9 cellular contexts compared by ENCODE assay signal in the genomic region with DNA sequence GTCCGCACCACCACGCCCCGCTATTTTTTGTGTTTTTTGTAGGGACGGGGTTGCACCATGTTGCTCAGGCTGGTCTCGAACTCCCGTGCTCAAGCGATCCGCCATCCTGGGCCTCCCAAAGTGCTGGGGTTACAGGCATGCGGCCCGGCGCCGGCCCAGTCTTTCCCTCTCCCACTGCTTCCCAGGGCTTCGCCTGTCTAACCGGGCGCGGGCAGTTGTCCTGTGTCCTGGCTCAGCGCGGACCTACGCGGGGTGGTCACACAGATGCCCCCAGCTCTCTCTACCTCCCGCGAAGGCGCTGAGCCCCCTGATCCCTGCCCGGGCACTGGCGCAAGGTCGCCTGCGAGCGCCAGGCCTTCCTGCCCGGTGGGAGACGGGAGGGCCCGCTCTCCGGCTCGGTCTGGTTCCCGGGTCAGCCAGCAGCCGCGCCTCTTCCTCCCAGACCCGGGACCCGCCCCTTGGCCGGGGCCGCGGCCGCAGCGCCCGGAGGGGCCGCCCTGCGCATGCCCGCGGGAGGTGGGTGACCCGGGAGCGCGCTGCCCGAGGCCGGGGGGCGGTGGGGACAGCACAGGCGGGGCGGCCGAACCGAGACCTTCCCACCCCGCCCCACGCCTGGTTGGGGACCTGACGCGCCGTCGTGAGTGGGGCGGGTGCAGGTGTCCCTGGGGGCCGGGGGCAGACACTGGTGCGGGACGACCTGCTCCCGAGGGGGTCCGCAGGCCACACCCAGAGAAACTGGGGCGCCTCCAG. TPM values are rescaled to one million over a fixed set of nuclear protein-coding genes. Genes with fewer than 3 reads are reported as not detected.
DNase-seq lines count a peak whose midpoint lies in the region; ATAC-seq, FAIRE-seq and TF ChIP-seq lines count a peak whose summit lies in the region.
"Not testable (repeated sequence)": the region's sequence is repeated elsewhere in the genome, so short reads cannot be mapped to it uniquely, and the experiment has no call there.
"Had no signal": no experiment of that assay in that cellular context is flagged by ENCODE, and none has a peak within 500 bp of the region (broad histone marks: within the 10 kb centered on the region; RNA-seq: fewer than 3 reads in every experiment).

No MANE protein-coding gene starts in this region.

- peak; percentile 72 for ATAC-seq in GM21723 (IDR thresholded peaks at IDR 0.05; ENCODE audit: unreplicated experiment)
- peak; percentile 94 for ATAC-seq in Panc1
- ATAC-seq in GM12878, result peak; percentile 84
- ATAC-seq in right lobe of liver, result peak; percentile 88 to 95 (median 94)
- ATAC-seq in stimulated activated effector memory CD8-positive, alpha-beta T cell treated with anti-CD3 and anti-CD28 coated beads, Interleukin-12 subunit alpha, Interleukin-12 subunit beta, amount 100 ng/mL, for 72 hours, result peak; percentile 42

- not testable (repeated sequence) for H3K18ac ChIP-seq in neuronal stem cell (ENCODE audit: low read length)

- H3K4me3 ChIP-seq in Panc1 (ENCODE audit: low read depth in 2 of 2, low read length in 2 of 2) (peak overlapping the region; percentile 8 to 9; a peak in 1 of 4 replicates), fibroblast of villous mesenchyme (ENCODE audit: low read depth, low read length) (peak overlapping the region; percentile 27), right lobe of liver (peak overlapping the region in 2 of 3 donors; percentile 46 to 49), neuronal stem cell (ENCODE audit: low read length in 2 of 2) (peak overlapping the region in 1 of 2 donors; percentile 74)
- H3K4me3 ChIP-seq in GM12878, result not testable (repeated sequence)

- H3K36me3 Mint-ChIP-seq in stimulated activated effector memory CD8-positive, alpha-beta T cell treated with anti-CD3 and anti-CD28 coated beads, Interleukin-12 subunit alpha, Interleukin-12 subunit beta, amount 100 ng/mL, for 72 hours, result not testable (repeated sequence)

- not testable (repeated sequence) for H3K4me1 Mint-ChIP-seq in stimulated activated effector memory CD8-positive, alpha-beta T cell treated with anti-CD3 and anti-CD28 coated beads, Interleukin-12 subunit alpha, Interleukin-12 subunit beta, amount 100 ng/mL, for 72 hours

- H3K27ac Mint-ChIP-seq in stimulated activated effector memory CD8-positive, alpha-beta T cell treated with anti-CD3 and anti-CD28 coated beads, Interleukin-12 subunit alpha, Interleukin-12 subunit beta, amount 100 ng/mL, for 72 hours, result not testable (repeated sequence)

- TF ChIP-seq RAD21 in GM12878 (IDR thresholded peaks at IDR 0.05; ENCODE audit: insufficient read depth, low read depth, low read length), result not testable (repeated sequence)

- peak overlapping the region; percentile 43 for H4K8ac ChIP-seq in neuronal stem cell (ENCODE audit: low read depth, low read length)

- not testable (repeated sequence) for H2BK5ac ChIP-seq in neuronal stem cell (ENCODE audit: low read length)

- not testable (repeated sequence) for H3K23ac ChIP-seq in neuronal stem cell (ENCODE audit: low read depth, low read length, poor library complexity)

- H3K4me2 ChIP-seq in GM12878 (ENCODE audit: control insufficient read depth, insufficient read depth), result not testable (repeated sequence)
- H3K4me2 ChIP-seq in neuronal stem cell (ENCODE audit: insufficient read depth, low read length, poor library complexity, severe bottlenecking), result peak overlapping the region; percentile 18

- RAD21 ChIA-PET in GM12878 (lab: Charles Lee; ENCODE audit: unreplicated experiment), result not testable (repeated sequence)

- BruUV-seq in Panc1 (replicated peaks; lab: Mats Ljungman, UMichigan); GM12878 (replicated peaks; lab: Mats Ljungman, UMichigan): not testable (repeated sequence)

- not testable (repeated sequence) for DNase-seq in Panc1 (ENCODE audit: low read depth, low spot score); GM12878 (ENCODE audit: low read depth, low spot score); fibroblast of villous mesenchyme (ENCODE audit: low read depth); right lobe of liver; neuronal stem cell (ENCODE audit: low spot score); stimulated activated effector memory CD8-positive, alpha-beta T cell treated with anti-CD3 and anti-CD28 coated beads, Interleukin-12 subunit alpha, Interleukin-12 subunit beta, amount 100 ng/mL, for 72 hours (ENCODE audit: low spot score in 2 of 2)

- not testable (repeated sequence) for H3K27ac ChIP-seq in Panc1 (ENCODE audit: low read length); GM12878 (ENCODE audit: control insufficient read depth, insufficient read depth); right lobe of liver; neuronal stem cell (replicated peaks; ENCODE audit: low read length)

- not testable (repeated sequence) for H2BK12ac ChIP-seq in neuronal stem cell (ENCODE audit: low read length)

- not testable (repeated sequence) for H4K20me1 ChIP-seq in GM12878 (ENCODE audit: control insufficient read depth, insufficient read depth)

- not testable (repeated sequence) for TF ChIP-seq POLR2A in GM12878 (IDR thresholded peaks at IDR 0.05; ENCODE audit: low read depth, low read length); right lobe of liver (IDR thresholded peaks at IDR 0.05)

- not testable (repeated sequence) for H3K9me3 ChIP-seq in Panc1 (ENCODE audit: control insufficient read depth, insufficient read depth, low read depth, low read length); GM12878 (replicated peaks; ENCODE audit: control insufficient read depth, insufficient read depth, low read length); right lobe of liver; neuronal stem cell (replicated peaks in 1 of 2; ENCODE audit: control insufficient read depth in 2 of 2, insufficient read depth in 1 of 2, low read depth in 1 of 2, low read length in 2 of 2)

- not testable (repeated sequence) for H3K79me1 ChIP-seq in neuronal stem cell (ENCODE audit: low read depth, low read length)

- TF ChIP-seq EP300 in GM12878 (IDR thresholded peaks at IDR 0.05; ENCODE audit: borderline replicate concordance in 1 of 2, control insufficient read depth in 1 of 2, low read depth in 2 of 2, low read length in 2 of 2), result not testable (repeated sequence)

- in situ Hi-C loops in Panc1 (cut with HindIII; ENCODE audit: low pct_unique_long_range_greater_than_20kb, low sequenced_read_pairs); GM12878 (cut with MboI): not testable (repeated sequence)

- not testable (repeated sequence) for H3K14ac ChIP-seq in neuronal stem cell (ENCODE audit: low read length)

- intact Hi-C loops in Panc1 (cut with micrococcal nuclease; ENCODE audit: unreplicated experiment); GM12878 (cut with micrococcal nuclease; ENCODE audit: unreplicated experiment); right lobe of liver (cut with DNase I): not testable (repeated sequence)

- not testable (repeated sequence) for H4K91ac ChIP-seq in neuronal stem cell (ENCODE audit: low read depth, low read length, poor library complexity)

- H3K4me3 Mint-ChIP-seq in stimulated activated effector memory CD8-positive, alpha-beta T cell treated with anti-CD3 and anti-CD28 coated beads, Interleukin-12 subunit alpha, Interleukin-12 subunit beta, amount 100 ng/mL, for 72 hours, result not testable (repeated sequence)

- SMC1A ChIA-PET in GM12878 (lab: Charles Lee; ENCODE audit: uncharacterized antibody, unreplicated experiment), result not testable (repeated sequence)

- H3K4ac ChIP-seq in neuronal stem cell (ENCODE audit: low read length), result not testable (repeated sequence)

- WGBS in GM12878 (ENCODE audit: insufficient coverage, insufficient replicate concordance, low lambda C conversion rate, missing lambda C conversion rate), result no CpG with 5 or more reads among the region's 71 CpGs
- WGBS in right lobe of liver (ENCODE audit: insufficient coverage, low coverage, low lambda C conversion rate, missing lambda C conversion rate), result 92% methylated on average over 2 of the region's 71 CpGs
- WGBS in neuronal stem cell (ENCODE audit: extremely low coverage in 2 of 2, insufficient read length in 2 of 2, insufficient replicate concordance in 1 of 2), 2 donors, result no CpG with 5 or more reads among the region's 71 CpGs

- CTCF ChIA-PET in Panc1 (lab: Charles Lee); GM12878 (lab: Yijun Ruan, JAX): not testable (repeated sequence)

- TF ChIP-seq CTCF in Panc1 (IDR thresholded peaks at IDR 0.05); GM12878 (IDR thresholded peaks at IDR 0.05 in 2 of 3, conservative IDR thresholded peaks at IDR 0.05 in 1 of 3; ENCODE audit: control insufficient read depth in 2 of 3, extremely low read depth in 1 of 3, insufficient read depth in 1 of 3, low read depth in 3 of 3, low read length in 3 of 3); fibroblast of villous mesenchyme (IDR thresholded peaks at IDR 0.05; ENCODE audit: insufficient read depth, low read depth, low read length); right lobe of liver (IDR thresholded peaks at IDR 0.05): not testable (repeated sequence)

- not testable (repeated sequence) for H3K27me3 ChIP-seq in Panc1 (ENCODE audit: control insufficient read depth, insufficient read depth, low read length); GM12878 (replicated peaks in 1 of 2; ENCODE audit: control insufficient read depth in 2 of 2, insufficient read depth in 2 of 2, low read length in 1 of 2); right lobe of liver; neuronal stem cell (ENCODE audit: control insufficient read depth in 3 of 3, insufficient read depth in 3 of 3, low read depth in 1 of 3, low read length in 3 of 3)

- POLR2A ChIA-PET in Panc1 (lab: Charles Lee); GM12878 (lab: Charles Lee): not testable (repeated sequence)

- H3K9ac ChIP-seq in GM12878 (ENCODE audit: control insufficient read depth, insufficient read depth, low read length); neuronal stem cell (ENCODE audit: low read depth, low read length, poor library complexity): not testable (repeated sequence)

- not testable (repeated sequence) for H2BK15ac ChIP-seq in neuronal stem cell (ENCODE audit: low read length)

- H3K9me3 Mint-ChIP-seq in stimulated activated effector memory CD8-positive, alpha-beta T cell treated with anti-CD3 and anti-CD28 coated beads, Interleukin-12 subunit alpha, Interleukin-12 subunit beta, amount 100 ng/mL, for 72 hours, result not testable (repeated sequence)

- FAIRE-seq in GM12878 (lab: Jason Lieb, UNC), result not testable (repeated sequence)

- H3K36me3 ChIP-seq in Panc1 (ENCODE audit: control insufficient read depth, insufficient read depth, low read length); GM12878 (ENCODE audit: control insufficient read depth in 2 of 2, insufficient read depth in 2 of 2, low read length in 1 of 2); right lobe of liver; neuronal stem cell (replicated peaks in 1 of 2; ENCODE audit: control insufficient read depth in 2 of 2, insufficient read depth in 2 of 2, low read length in 2 of 2): not testable (repeated sequence)

- not testable (repeated sequence) for H2AK5ac ChIP-seq in neuronal stem cell (ENCODE audit: low read depth, low read length)

- not testable (repeated sequence) for H2BK120ac ChIP-seq in neuronal stem cell (ENCODE audit: low read depth, low read length)

- not testable (repeated sequence) for H3K4me1 ChIP-seq in Panc1 (ENCODE audit: control insufficient read depth, insufficient read depth, low read length); GM12878 (ENCODE audit: control insufficient read depth, insufficient read depth, low read length); right lobe of liver; neuronal stem cell (ENCODE audit: control insufficient read depth in 2 of 2, insufficient read depth in 1 of 2, low read depth in 1 of 2, low read length in 2 of 2)

- not testable (repeated sequence) for H2AFZ ChIP-seq in GM12878 (ENCODE audit: control insufficient read depth, low read depth, low read length); neuronal stem cell (ENCODE audit: low read length)

- H3K79me2 ChIP-seq in GM12878 (ENCODE audit: control insufficient read depth, insufficient read depth, low read length), result not testable (repeated sequence)

RNA-seq across cellular contexts. Expression of a gene that starts 14.4 kb away (rescaled TPM):
- total RNA-seq in Panc1 (2021; ENCODE audit: unreplicated experiment) (not detected), GM12878 (2014; rRNA removed) (0.11 TPM in 2 replicates), GM12878 (2014; rRNA removed; fragmentation: Illumina TruSeq; extraction: Trizol) (not detected in 2 replicates), GM12878 (2021) (not detected in 2 replicates), fibroblast of villous mesenchyme (under 0.01 and 0.43 TPM in 2 replicates), right lobe of liver (under 1 TPM in 4 of 6 experiments, not detected in 2; 0.10 to 0.56 (median 0.47) TPM)
- not detected for polyA plus RNA-seq in Panc1 (2012; ENCODE audit: insufficient read length)
- 0.19 TPM in 1 of 2 replicates, not detected in the other for total RNA-seq in GM12878 (2013; cell fraction: nucleolus; rRNA removed)
- polyA plus RNA-seq in GM12878 (2011; ENCODE audit: low read depth), result not detected
- polyA plus RNA-seq in GM12878 (2011; rRNA removed) (0.10 TPM in 1 of 2 replicates, not detected in the other), GM12878 (2014; fragmentation: Illumina TruSeq; extraction: Trizol) (not detected in 2 replicates), GM12878 (2014; fragmentation: Nextera tagmentation; extraction: Ambion mirVana) (not detected), GM12878 (2014; rRNA removed) (0.05 and 0.06 TPM in 2 replicates), GM12878 (2016; fragmentation: Nextera tagmentation; extraction: Ambion mirVana) (not detected)
- polyA plus RNA-seq in GM12878 (2011; cell fraction: cytosol; rRNA removed), result 0.03 TPM in 1 of 2 replicates, not detected in the other
- polyA plus RNA-seq in GM12878 (2011; cell fraction: nucleus; rRNA removed), result 0.19 and 0.22 TPM in 2 replicates
- polyA plus RNA-seq in GM12878 (2012), result not detected in 2 replicates
- not detected in 2 replicates for polyA minus RNA-seq in GM12878 (2011; rRNA and poly(A)+ RNA removed)
- not detected in 2 replicates for polyA minus RNA-seq in GM12878 (2011; cell fraction: cytosol; rRNA and poly(A)+ RNA removed)
- polyA minus RNA-seq in GM12878 (2011; cell fraction: nucleus; rRNA and poly(A)+ RNA removed), result 0.77 TPM in 1 of 2 replicates, not detected in the other
- polyA plus RNA-seq in neuronal stem cell (2013, experiment 1 of 2), result 6.3 TPM
- 6.5 TPM for polyA plus RNA-seq in neuronal stem cell (2013, experiment 2 of 2)
- total RNA-seq: OCI-LY7 had no signal
- polyA plus RNA-seq: CD14-positive monocyte had no signal

Comparison
In these comparisons a context has a peak if more than half of its experiments do, and no peak if none do; other contexts are left out.
1. ATAC-seq: peak in every context shown above with its lines; median percentile 94 in right lobe of liver; 94 in Panc1; 84 in GM12878; 72 in GM21723; 42 in stimulated activated effector memory CD8-positive, alpha-beta T cell treated with anti-CD3 and anti-CD28 coated beads, Interleukin-12 subunit alpha, Interleukin-12 subunit beta, amount 100 ng/mL, for 72 hours.